In genomic region chr16:16326284-16327117, GRCh38 we compare ENCODE assay signal across 8 cellular contexts. TPM values are rescaled to one million over a fixed set of nuclear protein-coding genes. Genes with fewer than 3 reads are reported as not detected.
A peak's percentile ranks its signal among the peaks of the same experiment; 100 is the strongest.
DNase-seq lines count a peak whose midpoint lies in the region; ATAC-seq and TF ChIP-seq lines count a peak whose summit lies in the region.
"Not testable (repeated sequence)": the region's sequence is repeated elsewhere in the genome, so short reads cannot be mapped to it uniquely, and the experiment has no call there.

No MANE protein-coding gene starts in this region.

- ATAC-seq in HCT116 = peak; percentile 52
- not testable (repeated sequence) for ATAC-seq in activated CD4-positive, alpha-beta T cell treated with anti-CD3 and anti-CD28 coated beads for 36 hours
- peak; percentile 39 for ATAC-seq in activated CD8-positive, alpha-beta memory T cell treated with anti-CD3 and anti-CD28 coated beads, Interleukin-2, amount 10 ng/mL, durations not matched to agents 7 days and 5 days
- peak; percentile 20 for ATAC-seq in left ventricle myocardium superior
- ATAC-seq in lower lobe of right lung = peak; percentile 29 to 62
- peak; percentile 55 to 66 for ATAC-seq in upper lobe of left lung (ENCODE audit: low FRiP score in 2 of 2)

- not testable (repeated sequence) for TF ChIP-seq POLR2A in HCT116 (IDR thresholded peaks at IDR 0.05; ENCODE audit: borderline replicate concordance, extremely low read depth, insufficient read depth, insufficient read length); sigmoid colon (IDR thresholded peaks at IDR 0.05); upper lobe of left lung (IDR thresholded peaks at IDR 0.05)

- not testable (repeated sequence) for H3K4me2 ChIP-seq in HCT116 (ENCODE audit: low read length)

- H2AFZ ChIP-seq in HCT116 (ENCODE audit: low read depth, low read length, poor library complexity, severe bottlenecking) = not testable (repeated sequence)

- not testable (repeated sequence) for H3K27ac ChIP-seq in HCT116 (ENCODE audit: low read depth, low read length); colonic mucosa; lower lobe of right lung; sigmoid colon; upper lobe of left lung

- TF ChIP-seq RAD21 in HCT116 (IDR thresholded peaks at IDR 0.05; ENCODE audit: low read depth) = not testable (repeated sequence)

- H3K9me3 ChIP-seq in HCT116 (ENCODE audit: control insufficient read depth in 1 of 2, insufficient read depth in 1 of 2, low read depth in 1 of 2, low read length in 2 of 2); colonic mucosa; lower lobe of right lung; sigmoid colon; upper lobe of left lung: not testable (repeated sequence)

- H3K27ac Mint-ChIP-seq in activated CD4-positive, alpha-beta T cell treated with anti-CD3 and anti-CD28 coated beads for 36 hours; activated CD8-positive, alpha-beta memory T cell treated with anti-CD3 and anti-CD28 coated beads, Interleukin-2, amount 10 ng/mL, durations not matched to agents 7 days and 5 days: not testable (repeated sequence)

- POLR2A ChIA-PET in HCT116 (lab: Charles Lee); activated CD4-positive, alpha-beta T cell treated with anti-CD3 and anti-CD28 coated beads for 36 hours (lab: Charles Lee): not testable (repeated sequence)

- not testable (repeated sequence) for H3K4me1 ChIP-seq in HCT116 (ENCODE audit: control insufficient read depth in 1 of 2, insufficient read depth in 2 of 2, low read length in 2 of 2); colonic mucosa; lower lobe of right lung; sigmoid colon; upper lobe of left lung

- CTCF ChIA-PET in HCT116 (lab: Charles Lee); activated CD4-positive, alpha-beta T cell treated with anti-CD3 and anti-CD28 coated beads for 36 hours (lab: Charles Lee); activated CD8-positive, alpha-beta memory T cell treated with anti-CD3 and anti-CD28 coated beads, Interleukin-2, amount 10 ng/mL, durations not matched to agents 7 days and 5 days (lab: Charles Lee): not testable (repeated sequence)

- H3K9me2 ChIP-seq in HCT116 (ENCODE audit: insufficient read depth) = not testable (repeated sequence)

- H3K4me1 Mint-ChIP-seq in activated CD4-positive, alpha-beta T cell treated with anti-CD3 and anti-CD28 coated beads for 36 hours; activated CD8-positive, alpha-beta memory T cell treated with anti-CD3 and anti-CD28 coated beads, Interleukin-2, amount 10 ng/mL, durations not matched to agents 7 days and 5 days: not testable (repeated sequence)

- TF ChIP-seq EP300 in sigmoid colon (IDR thresholded peaks at IDR 0.05); upper lobe of left lung (IDR thresholded peaks at IDR 0.05): not testable (repeated sequence)

- 30 to 48% methylated on average over 1 of the region's 28 CpGs for WGBS in sigmoid colon, 2 donors
- no CpG with 5 or more reads among the region's 28 CpGs for WGBS in upper lobe of left lung, 2 donors

- H3K4me3 Mint-ChIP-seq in activated CD4-positive, alpha-beta T cell treated with anti-CD3 and anti-CD28 coated beads for 36 hours; activated CD8-positive, alpha-beta memory T cell treated with anti-CD3 and anti-CD28 coated beads, Interleukin-2, amount 10 ng/mL, durations not matched to agents 7 days and 5 days: not testable (repeated sequence)

- not testable (repeated sequence) for H3K79me2 ChIP-seq in HCT116 (ENCODE audit: insufficient read depth, low read length)

- H4K20me1 ChIP-seq in HCT116 (ENCODE audit: insufficient read depth) = not testable (repeated sequence)

- BruUV-seq in HCT116 (replicated peaks; lab: Mats Ljungman, UMichigan) = not testable (repeated sequence)

- not testable (repeated sequence) for H3K36me3 ChIP-seq in HCT116 (ENCODE audit: control insufficient read depth in 1 of 2, insufficient read depth in 2 of 2, low read length in 2 of 2); colonic mucosa; lower lobe of right lung; sigmoid colon; upper lobe of left lung

- RAD21 ChIA-PET in HCT116 (lab: Charles Lee; ENCODE audit: low non-redundant PET in 1 of 2, low total read pairs in 2 of 2, uncharacterized antibody in 2 of 2, unreplicated experiment in 2 of 2) = not testable (repeated sequence)

- H3K27me3 ChIP-seq in HCT116 (ENCODE audit: insufficient read depth, low read length); colonic mucosa; lower lobe of right lung (ENCODE audit: low read depth); sigmoid colon; upper lobe of left lung: not testable (repeated sequence)

- not testable (repeated sequence) for H3K9ac ChIP-seq in HCT116 (ENCODE audit: low read length); colonic mucosa (ENCODE audit: low read depth in 2 of 2, low read length in 2 of 2)

- H3K27me3 Mint-ChIP-seq in activated CD4-positive, alpha-beta T cell treated with anti-CD3 and anti-CD28 coated beads for 36 hours; activated CD8-positive, alpha-beta memory T cell treated with anti-CD3 and anti-CD28 coated beads, Interleukin-2, amount 10 ng/mL, durations not matched to agents 7 days and 5 days: not testable (repeated sequence)

- H3K36me3 Mint-ChIP-seq in activated CD4-positive, alpha-beta T cell treated with anti-CD3 and anti-CD28 coated beads for 36 hours (ENCODE audit: low read depth); activated CD8-positive, alpha-beta memory T cell treated with anti-CD3 and anti-CD28 coated beads, Interleukin-2, amount 10 ng/mL, durations not matched to agents 7 days and 5 days: not testable (repeated sequence)

- not testable (repeated sequence) for DNase-seq in HCT116 (ENCODE audit: low read depth, low spot score); left ventricle myocardium superior; lower lobe of right lung; upper lobe of left lung
- DNase-seq in activated CD4-positive, alpha-beta T cell treated with anti-CD3 and anti-CD28 coated beads for 36 hours = peak; percentile 2
- DNase-seq in activated CD8-positive, alpha-beta memory T cell treated with anti-CD3 and anti-CD28 coated beads, Interleukin-2, amount 10 ng/mL, durations not matched to agents 7 days and 5 days = peak; percentile 18
- DNase-seq in colonic mucosa (peak; percentile 0), sigmoid colon (peak; percentile 1)

- TF ChIP-seq CTCF in HCT116 (IDR thresholded peaks at IDR 0.05 in 2 of 3, conservative IDR thresholded peaks at IDR 0.05 in 1 of 3; ENCODE audit: borderline replicate concordance in 1 of 3, insufficient read depth in 1 of 3, low read depth in 2 of 3, low read length in 2 of 3); colonic mucosa (IDR thresholded peaks at IDR 0.05); lower lobe of right lung (IDR thresholded peaks at IDR 0.05); sigmoid colon (IDR thresholded peaks at IDR 0.05); upper lobe of left lung (IDR thresholded peaks at IDR 0.05): not testable (repeated sequence)

- intact Hi-C loops in HCT116 (cut with micrococcal nuclease); activated CD4-positive, alpha-beta T cell treated with anti-CD3 and anti-CD28 coated beads for 36 hours (cut with DNase I, micrococcal nuclease); colonic mucosa (cut with DNase I); left ventricle myocardium superior (cut with micrococcal nuclease); lower lobe of right lung (cut with DNase I); sigmoid colon (cut with DNase I): not testable (repeated sequence)

- not testable (repeated sequence) for H3K9me3 Mint-ChIP-seq in activated CD4-positive, alpha-beta T cell treated with anti-CD3 and anti-CD28 coated beads for 36 hours (ENCODE audit: low read depth); activated CD8-positive, alpha-beta memory T cell treated with anti-CD3 and anti-CD28 coated beads, Interleukin-2, amount 10 ng/mL, durations not matched to agents 7 days and 5 days (ENCODE audit: low read depth)

- not testable (repeated sequence) for H3K4me3 ChIP-seq in HCT116 (replicated peaks in 1 of 2; ENCODE audit: low read depth in 1 of 2, low read length in 2 of 2); colonic mucosa; lower lobe of right lung; sigmoid colon; upper lobe of left lung

RNA-seq across cellular contexts. Expression of gene NPIPA7, which starts 52.4 kb away (rescaled TPM):
- 4.5 TPM for total RNA-seq in HCT116 (2021; ENCODE audit: unreplicated experiment)
- 5.6 and 9.2 TPM in 2 replicates for polyA plus RNA-seq in HCT116 (2012)
- 10 to 100 TPM in 1 of 2 experiments, 1 to 10 TPM in 1; 6.7 to 13.7 TPM for total RNA-seq in activated CD4-positive, alpha-beta T cell treated with anti-CD3 and anti-CD28 coated beads for 36 hours
- 10 to 100 TPM; 10.8 to 12.9 TPM for total RNA-seq in activated CD8-positive, alpha-beta memory T cell treated with anti-CD3 and anti-CD28 coated beads, Interleukin-2, amount 10 ng/mL, durations not matched to agents 7 days and 5 days
- 1 to 10 TPM; 5.8 to 6.7 TPM for total RNA-seq in colonic mucosa
- total RNA-seq in left ventricle myocardium superior = 2.9 TPM
- total RNA-seq in lower lobe of right lung = 10.0 TPM
- 1 to 10 TPM in 3 of 4 donors, not detected in 1; 1.4 to 2.6 (median 2.6) TPM for total RNA-seq in sigmoid colon
- 10 to 100 TPM in 2 of 3 donors, 1 to 10 TPM in 1; 6.7 to 14.1 (median 10.8) TPM for polyA plus RNA-seq in sigmoid colon
- 1 to 10 TPM in 5 of 6 donors, not detected in 1; 1.7 to 6.4 (median 4.3) TPM for total RNA-seq in upper lobe of left lung
